24 cellular contexts compared by ENCODE assay signal in the genomic region with DNA sequence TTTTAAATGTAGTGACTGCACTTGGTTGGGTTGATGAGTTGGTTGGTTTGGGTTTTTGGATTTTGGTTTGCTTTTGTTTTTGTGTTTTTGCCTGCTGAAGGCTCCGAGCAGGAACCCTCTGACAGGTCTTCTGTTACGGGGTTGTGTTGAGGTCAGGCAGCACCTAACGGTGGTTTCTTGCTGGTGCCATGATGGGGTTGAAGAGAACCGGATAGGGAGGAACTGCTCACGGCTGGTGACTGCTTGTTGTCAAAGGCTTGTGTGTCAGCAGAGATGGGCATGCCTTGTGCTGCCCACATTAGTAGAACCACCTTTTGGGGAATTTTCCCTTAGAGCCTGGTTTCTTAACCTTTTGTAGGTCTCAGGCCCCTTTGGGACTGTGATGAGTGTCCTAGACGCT. TPM values are rescaled to one million over a fixed set of nuclear protein-coding genes. Genes with fewer than 3 reads are reported as not detected.
A peak's percentile ranks its signal among the peaks of the same experiment; 100 is the strongest.
DNase-seq lines count a peak whose midpoint lies in the region; ATAC-seq and TF ChIP-seq lines count a peak whose summit lies in the region.
"Had no signal": no experiment of that assay in that cellular context is flagged by ENCODE, and none has a peak within 500 bp of the region (broad histone marks: within the 10 kb centered on the region; RNA-seq: fewer than 3 reads in every experiment).

No MANE protein-coding gene starts in this region.

- no peaks in the 10 kb centered on the region for H3K9me3 Mint-ChIP-seq in activated naive CD8-positive, alpha-beta T cell treated with anti-CD3 and anti-CD28 coated beads, Interleukin-2, amount 50 U/mL, for 24 hours
- no peaks in the 10 kb centered on the region for H3K9me3 Mint-ChIP-seq in activated naive CD8-positive, alpha-beta T cell treated with anti-CD3 and anti-CD28 coated beads for 36 hours
- H3K9me3 Mint-ChIP-seq in WTC11 (peaks cover 12% of the 10 kb centered on the region), nephron progenitor cell (no peaks in the 10 kb centered on the region)
- peaks cover 6% of the 10 kb centered on the region for H3K9me3 Mint-ChIP-seq in stimulated activated memory B cell treated with anti-CD40 and anti-IgM and Interleukin-4, amounts not matched to agents 10 μg/mL and 1 μg/mL and 100 μg/mL, for 72 hours
- H3K9me3 Mint-ChIP-seq: IgD-negative memory B cell had no signal

- H3K27ac Mint-ChIP-seq in activated naive CD8-positive, alpha-beta T cell treated with anti-CD3 and anti-CD28 coated beads, Interleukin-2, amount 50 U/mL, for 24 hours, result peak overlapping the region; percentile 18
- no peak overlapping the region for H3K27ac Mint-ChIP-seq in activated naive CD8-positive, alpha-beta T cell treated with anti-CD3 and anti-CD28 coated beads for 36 hours
- H3K27ac Mint-ChIP-seq in WTC11, result peak overlapping the region; percentile 64; the same call in 1 of the 2 replicates
- peak overlapping the region; percentile 56 for H3K27ac Mint-ChIP-seq in nephron progenitor cell
- peak overlapping the region; percentile 57 for H3K27ac Mint-ChIP-seq in stimulated activated memory B cell treated with anti-CD40 and anti-IgM and Interleukin-4, amounts not matched to agents 10 μg/mL and 1 μg/mL and 100 μg/mL, for 72 hours

- POLR2A ChIA-PET in WTC11 (lab: Charles Lee), result no interaction called here

- in situ Hi-C loops in ACHN (cut with HindIII; ENCODE audit: low pct_ligation_motif_present, low pct_unique_long_range_greater_than_20kb, low sequenced_read_pairs), result no loop called here

- no peak for DNase-seq in activated naive CD8-positive, alpha-beta T cell treated with anti-CD3 and anti-CD28 coated beads, Interleukin-2, amount 50 U/mL, for 24 hours
- no peak for DNase-seq in activated naive CD8-positive, alpha-beta T cell treated with anti-CD3 and anti-CD28 coated beads for 36 hours
- DNase-seq in WTC11 (ENCODE audit: low spot score), result no peak
- no peak for DNase-seq in nephron progenitor cell
- no peak for DNase-seq in ACHN
- DNase-seq in stimulated activated naive CD8-positive, alpha-beta T cell treated with anti-CD3 and anti-CD28 coated beads, Interleukin-15, Interleukin-2, amounts not matched to agents 100 U/mL and 50 U/mL, for 24 hours, result no peak
- DNase-seq in SJCRH30, result no peak
- DNase-seq: AML-193, C1 segment of cervical spinal cord, DMS153, DND-41, MM.1S, NCI-H1417, NCI-H1694, NCI-H2029 treated with DMSO at 0.1 percent for 48 hours, NCI-H446 treated with DMSO at 0.1 percent for 48 hours, NCI-H526 treated with DMSO at 0.1 percent for 48 hours, SIG-M5, SK-N-SH had no signal

- ATAC-seq in activated naive CD8-positive, alpha-beta T cell treated with anti-CD3 and anti-CD28 coated beads, Interleukin-2, amount 50 U/mL, for 24 hours, result no peak
- ATAC-seq in WTC11, result no peak
- ATAC-seq in stimulated activated memory B cell treated with anti-CD40 and anti-IgM and Interleukin-4, amounts not matched to agents 10 μg/mL and 1 μg/mL and 100 μg/mL, for 72 hours, result no peak
- no peak for ATAC-seq in stimulated activated naive CD8-positive, alpha-beta T cell treated with anti-CD3 and anti-CD28 coated beads, Interleukin-15, Interleukin-2, amounts not matched to agents 100 U/mL and 50 U/mL, for 24 hours
- ATAC-seq: HCT116 had no signal

- H3K4me1 ChIP-seq in SJCRH30, result peaks cover 20% of the 10 kb centered on the region

- no peak overlapping the region for H3K4me3 ChIP-seq in SJCRH30

- no peaks in the 10 kb centered on the region for H3K27me3 Mint-ChIP-seq in activated naive CD8-positive, alpha-beta T cell treated with anti-CD3 and anti-CD28 coated beads, Interleukin-2, amount 50 U/mL, for 24 hours
- H3K27me3 Mint-ChIP-seq in activated naive CD8-positive, alpha-beta T cell treated with anti-CD3 and anti-CD28 coated beads for 36 hours, result no peaks in the 10 kb centered on the region
- no peaks in the 10 kb centered on the region for H3K27me3 Mint-ChIP-seq in WTC11 (ENCODE audit: low read depth)
- peaks cover 3% of the 10 kb centered on the region for H3K27me3 Mint-ChIP-seq in nephron progenitor cell (ENCODE audit: low read depth, poor library complexity)
- H3K27me3 Mint-ChIP-seq in stimulated activated memory B cell treated with anti-CD40 and anti-IgM and Interleukin-4, amounts not matched to agents 10 μg/mL and 1 μg/mL and 100 μg/mL, for 72 hours, result no peaks in the 10 kb centered on the region
- H3K27me3 Mint-ChIP-seq: IgD-negative memory B cell had no signal

- no peaks in the 10 kb centered on the region for H3K27me3 ChIP-seq in SJCRH30

- peaks cover 13% of the 10 kb centered on the region for H3K4me1 Mint-ChIP-seq in activated naive CD8-positive, alpha-beta T cell treated with anti-CD3 and anti-CD28 coated beads, Interleukin-2, amount 50 U/mL, for 24 hours
- peaks cover 12% of the 10 kb centered on the region for H3K4me1 Mint-ChIP-seq in activated naive CD8-positive, alpha-beta T cell treated with anti-CD3 and anti-CD28 coated beads for 36 hours
- peaks cover 19% of the 10 kb centered on the region for H3K4me1 Mint-ChIP-seq in WTC11
- peaks cover 14% of the 10 kb centered on the region for H3K4me1 Mint-ChIP-seq in nephron progenitor cell
- peaks cover 43% of the 10 kb centered on the region for H3K4me1 Mint-ChIP-seq in stimulated activated memory B cell treated with anti-CD40 and anti-IgM and Interleukin-4, amounts not matched to agents 10 μg/mL and 1 μg/mL and 100 μg/mL, for 72 hours

- H3K9me3 ChIP-seq in SJCRH30 (replicated peaks), result no peaks in the 10 kb centered on the region
- H3K9me3 ChIP-seq: SK-N-SH had no signal

- no peak overlapping the region for H3K27ac ChIP-seq in SJCRH30
- H3K27ac ChIP-seq: HL-60, KMS-11 had no signal

- CTCF ChIA-PET in WTC11 (lab: Charles Lee), result no interaction called here

- no peak overlapping the region for H3K4me3 Mint-ChIP-seq in activated naive CD8-positive, alpha-beta T cell treated with anti-CD3 and anti-CD28 coated beads, Interleukin-2, amount 50 U/mL, for 24 hours
- H3K4me3 Mint-ChIP-seq in activated naive CD8-positive, alpha-beta T cell treated with anti-CD3 and anti-CD28 coated beads for 36 hours, result no peak overlapping the region
- H3K4me3 Mint-ChIP-seq in WTC11 (no peak overlapping the region), nephron progenitor cell (no peak overlapping the region)
- no peak overlapping the region for H3K4me3 Mint-ChIP-seq in stimulated activated memory B cell treated with anti-CD40 and anti-IgM and Interleukin-4, amounts not matched to agents 10 μg/mL and 1 μg/mL and 100 μg/mL, for 72 hours
- H3K4me3 Mint-ChIP-seq: IgD-negative memory B cell had no signal

- TF ChIP-seq CTCF in WTC11 (IDR thresholded peaks at IDR 0.05) (no peak), nephron progenitor cell (IDR thresholded peaks at IDR 0.05) (no peak)

- peaks cover 45% of the 10 kb centered on the region for H3K36me3 Mint-ChIP-seq in activated naive CD8-positive, alpha-beta T cell treated with anti-CD3 and anti-CD28 coated beads, Interleukin-2, amount 50 U/mL, for 24 hours (ENCODE audit: low read depth)
- H3K36me3 Mint-ChIP-seq in activated naive CD8-positive, alpha-beta T cell treated with anti-CD3 and anti-CD28 coated beads for 36 hours, result peaks cover 39% of the 10 kb centered on the region
- H3K36me3 Mint-ChIP-seq in WTC11, result peaks cover 57% of the 10 kb centered on the region
- peaks cover 54% of the 10 kb centered on the region for H3K36me3 Mint-ChIP-seq in nephron progenitor cell (ENCODE audit: low read depth)
- H3K36me3 Mint-ChIP-seq in stimulated activated memory B cell treated with anti-CD40 and anti-IgM and Interleukin-4, amounts not matched to agents 10 μg/mL and 1 μg/mL and 100 μg/mL, for 72 hours, result peaks cover 68% of the 10 kb centered on the region

- H3K36me3 ChIP-seq in SJCRH30, result peaks cover 13% of the 10 kb centered on the region; the same call in 1 of the 2 replicates

TF ChIP-seq in WTC11, 78 proteins besides CTCF, POLR2A, EP300 and RAD21:
- TF ChIP-seq, protein P1, sequence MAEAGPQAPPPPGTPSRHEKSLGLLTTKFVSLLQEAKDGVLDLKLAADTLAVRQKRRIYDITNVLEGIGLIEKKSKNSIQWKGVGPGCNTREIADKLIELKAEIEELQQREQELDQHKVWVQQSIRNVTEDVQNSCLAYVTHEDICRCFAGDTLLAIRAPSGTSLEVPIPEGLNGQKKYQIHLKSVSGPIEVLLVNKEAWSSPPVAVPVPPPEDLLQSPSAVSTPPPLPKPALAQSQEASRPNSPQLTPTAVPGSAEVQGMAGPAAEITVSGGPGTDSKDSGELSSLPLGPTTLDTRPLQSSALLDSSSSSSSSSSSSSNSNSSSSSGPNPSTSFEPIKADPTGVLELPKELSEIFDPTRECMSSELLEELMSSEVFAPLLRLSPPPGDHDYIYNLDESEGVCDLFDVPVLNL (CRISPR knock-in tag; IDR thresholded peaks at IDR 0.05; ENCODE audit: borderline replicate concordance, low read depth), result no peak

RNA-seq across cellular contexts. Expression of a gene that starts 42.0 kb away (rescaled TPM):
- total RNA-seq in activated naive CD8-positive, alpha-beta T cell treated with anti-CD3 and anti-CD28 coated beads for 36 hours, result 10 to 100 TPM; 38.6 to 38.7 TPM
- total RNA-seq in WTC11 (2021), result 144 to 211 TPM (median 147 TPM) in 3 replicates
- 10.5 and 10.9 TPM in 2 replicates for total RNA-seq in SJCRH30 (2014; rRNA removed; shearing (Covaris generic))
